12 cellular contexts compared by ENCODE assay signal in the genomic region with DNA sequence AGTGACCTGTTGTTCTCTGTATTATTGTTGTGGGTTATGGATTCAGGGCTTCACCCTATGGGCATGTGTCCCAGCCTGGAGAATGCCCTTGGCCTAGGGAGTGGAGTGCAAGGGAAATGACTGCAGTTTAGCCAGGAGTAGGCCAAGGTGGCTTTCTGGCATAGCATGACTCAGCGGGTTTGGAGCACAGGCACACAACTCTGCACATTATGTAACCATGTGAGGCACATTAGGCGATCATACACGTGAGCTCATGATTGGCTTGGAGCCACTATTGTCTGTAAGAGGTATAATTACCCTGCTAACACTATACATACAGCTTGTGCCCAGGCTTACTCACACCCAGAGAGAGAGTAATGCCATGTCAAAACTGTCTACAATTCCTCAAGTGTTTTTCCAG. TPM values are rescaled to one million over a fixed set of nuclear protein-coding genes. Genes with fewer than 3 reads are reported as not detected.
DNase-seq lines count a peak whose midpoint lies in the region; ATAC-seq, FAIRE-seq and TF ChIP-seq lines count a peak whose summit lies in the region.
"Had no signal": no experiment of that assay in that cellular context is flagged by ENCODE, and none has a peak within 500 bp of the region (broad histone marks: within the 10 kb centered on the region; RNA-seq: fewer than 3 reads in every experiment).

No MANE protein-coding gene starts in this region.

- TF ChIP-seq RAD21 in A549 (conservative IDR thresholded peaks at IDR 0.05 in 1 of 2, IDR thresholded peaks at IDR 0.05 in 1 of 2): no peak

- H3K4ac ChIP-seq in mesenchymal stem cell (ENCODE audit: low read depth in 1 of 2, low read length in 2 of 2): no peak overlapping the region

- 53% methylated on average over 3 of the region's 3 CpGs for WGBS in A549 (ENCODE audit: missing lambda C conversion rate)
- WGBS in mesenchymal stem cell: 75% methylated on average over 3 of the region's 3 CpGs
- WGBS in esophagus muscularis mucosa: 74% methylated on average over 3 of the region's 3 CpGs

- H3K23ac ChIP-seq in mesenchymal stem cell (ENCODE audit: low read length in 2 of 2): no peak overlapping the region

- DNase-seq in A549 (ENCODE audit: low read depth in 1 of 2, low spot score in 1 of 2): peak in 1 of 2 experiments; percentile 21
- DNase-seq in HT1080 (ENCODE audit: low read depth): peak; percentile 92
- DNase-seq in RWPE1 (ENCODE audit: low spot score): peak; percentile 27
- DNase-seq in kidney epithelial cell (ENCODE audit: low read depth): peak; percentile 28
- no peak for DNase-seq in mesenchymal stem cell
- DNase-seq in EL: no peak
- DNase-seq in esophagus muscularis mucosa (ENCODE audit: extremely low spot score): no peak
- DNase-seq: activated B cell treated with CpG ODN at 0.5 μM for 24 hours, naive B cell, NCI-H2081 treated with DMSO at 0.1 percent for 48 hours had no signal

- no peak overlapping the region for H2BK5ac ChIP-seq in mesenchymal stem cell (ENCODE audit: low read depth, low read length, poor library complexity, severe bottlenecking)

- CTCF ChIA-PET in A549 (lab: Yijun Ruan, JAX) (no interaction called here), RWPE1 (lab: Yijun Ruan, JAX) (no interaction called here)

- ATAC-seq in A549 (no peak), HG02885 (IDR thresholded peaks at IDR 0.05; ENCODE audit: poor library complexity, unreplicated experiment) (no peak)

- intact Hi-C loops in esophagus muscularis mucosa (cut with DNase I): no loop called here

- H3K9me3 ChIP-seq in A549 (no peaks in the 10 kb centered on the region), mesenchymal stem cell (ENCODE audit: control insufficient read depth, low read length) (no peaks in the 10 kb centered on the region), esophagus muscularis mucosa (no peaks in the 10 kb centered on the region)

- no peaks in the 10 kb centered on the region for H3K4me1 ChIP-seq in A549
- no peaks in the 10 kb centered on the region for H3K4me1 ChIP-seq in mesenchymal stem cell (ENCODE audit: control insufficient read depth, insufficient read depth, low read depth, low read length)
- H3K4me1 ChIP-seq in esophagus muscularis mucosa: no peaks in the 10 kb centered on the region

- no peak overlapping the region for H2AK5ac ChIP-seq in mesenchymal stem cell (ENCODE audit: low read length, severe bottlenecking)

- H2BK120ac ChIP-seq in mesenchymal stem cell (ENCODE audit: low read depth, low read length): no peak overlapping the region

- H2BK12ac ChIP-seq in mesenchymal stem cell (ENCODE audit: low read length in 2 of 2): no peak overlapping the region

- H3K27ac ChIP-seq in A549 (peak overlapping the region; percentile 28 to 47; a peak in 1 of 6 replicates), RWPE1 (0 out of 2 replicates have a peak overlapping the region, but pooled peaks have one; percentile 29), mesenchymal stem cell (ENCODE audit: low read length, poor library complexity, severe bottlenecking) (no peak overlapping the region), esophagus muscularis mucosa (replicated peaks in 1 of 4) (no peak overlapping the region)
- H3K27ac ChIP-seq: SK-N-MC had no signal

- no peak overlapping the region for H4K91ac ChIP-seq in mesenchymal stem cell (ENCODE audit: low read length)

- no peak overlapping the region for H3K18ac ChIP-seq in mesenchymal stem cell (ENCODE audit: low read depth in 1 of 2, low read length in 2 of 2)

- no peak overlapping the region for H3K4me3 ChIP-seq in A549
- H3K4me3 ChIP-seq in kidney epithelial cell (ENCODE audit: low read depth, low read length): no peak overlapping the region
- no peak overlapping the region for H3K4me3 ChIP-seq in mesenchymal stem cell (ENCODE audit: insufficient read depth in 1 of 2, low read depth in 1 of 2, low read length in 2 of 2)
- H3K4me3 ChIP-seq in esophagus muscularis mucosa: no peak overlapping the region
- H3K4me3 ChIP-seq: SK-N-MC had no signal

- no peak for FAIRE-seq in A549 (lab: Jason Lieb, UNC)

- POLR2A ChIA-PET in A549 (lab: Yijun Ruan, JAX) (no interaction called here), RWPE1 (lab: Yijun Ruan, JAX; ENCODE audit: low non-redundant PET) (no interaction called here)

- H3K9ac ChIP-seq in mesenchymal stem cell (ENCODE audit: low read length): no peak overlapping the region

- H3K27me3 ChIP-seq in kidney epithelial cell (ENCODE audit: control insufficient read depth, insufficient read depth, low read length): no peaks in the 10 kb centered on the region
- H3K27me3 ChIP-seq in mesenchymal stem cell (ENCODE audit: control insufficient read depth in 1 of 2, insufficient read depth in 1 of 2, low read length in 2 of 2): no peaks in the 10 kb centered on the region
- no peaks in the 10 kb centered on the region for H3K27me3 ChIP-seq in esophagus muscularis mucosa

- no peak overlapping the region for H4K8ac ChIP-seq in mesenchymal stem cell (ENCODE audit: low read length)

- H3K14ac ChIP-seq in mesenchymal stem cell (ENCODE audit: low read length in 2 of 2): no peak overlapping the region

- TF ChIP-seq POLR2A in A549 (IDR thresholded peaks at IDR 0.05; ENCODE audit: low read length) (no peak), esophagus muscularis mucosa (IDR thresholded peaks at IDR 0.05; ENCODE audit: low read depth) (no peak)

- H3K79me1 ChIP-seq in mesenchymal stem cell (replicated peaks; ENCODE audit: low read length, poor library complexity, severe bottlenecking): no peaks in the 10 kb centered on the region

- H2AFZ ChIP-seq in mesenchymal stem cell (ENCODE audit: low read depth, low read length): no peak overlapping the region

- H3K36me3 ChIP-seq in kidney epithelial cell (ENCODE audit: control insufficient read depth, insufficient read depth, low read length) (no peaks in the 10 kb centered on the region), mesenchymal stem cell (ENCODE audit: control insufficient read depth in 1 of 2, insufficient read depth in 2 of 2, low read depth in 1 of 2, low read length in 2 of 2) (no peaks in the 10 kb centered on the region), esophagus muscularis mucosa (no peaks in the 10 kb centered on the region)

- no peak for TF ChIP-seq EP300 in A549 (IDR thresholded peaks at IDR 0.05)
- no peak for TF ChIP-seq EP300 in esophagus muscularis mucosa (IDR thresholded peaks at IDR 0.05)

- H2BK15ac ChIP-seq in mesenchymal stem cell (ENCODE audit: low read depth, poor library complexity, severe bottlenecking): no peak overlapping the region

- TF ChIP-seq CTCF in A549 (IDR thresholded peaks at IDR 0.05) (no peak), RWPE1 (conservative IDR thresholded peaks at IDR 0.05; ENCODE audit: low read depth) (no peak), kidney epithelial cell (IDR thresholded peaks at IDR 0.05; ENCODE audit: insufficient read depth, low read length, poor library complexity, severe bottlenecking) (no peak), esophagus muscularis mucosa (IDR thresholded peaks at IDR 0.05) (no peak)

- H3K4me2 ChIP-seq in A549 (no peak overlapping the region), mesenchymal stem cell (ENCODE audit: low read length, poor library complexity, severe bottlenecking) (no peak overlapping the region)

TF ChIP-seq in A549, 52 proteins besides CTCF, POLR2A, EP300 and RAD21:
- TF ChIP-seq NFE2L2 (conservative IDR thresholded peaks at IDR 0.05; ENCODE audit: low read length) (peak; percentile 58), KDM1A (IDR thresholded peaks at IDR 0.05; ENCODE audit: low read depth) (no peak), MAFK (IDR thresholded peaks at IDR 0.05; ENCODE audit: partially characterized antibody) (peak; percentile 61)

RNA-seq across cellular contexts. Expression of a gene that starts 35.1 kb away (rescaled TPM):
- not detected in 2 replicates for polyA plus RNA-seq in A549 (2011; rRNA removed)
- not detected in 2 replicates for polyA plus RNA-seq in A549 (2012; cell fraction: cytosol; rRNA removed)
- not detected in 2 replicates for polyA plus RNA-seq in A549 (2012; cell fraction: nucleus; rRNA removed)
- not detected in 3 replicates for polyA plus RNA-seq in A549 (2017; fragmentation: RNase III; extraction: RNeasy Plus Mini Kit Qiagen cat#74134 plus additional on column Dnase treatment)
- polyA minus RNA-seq in A549 (2011; rRNA and poly(A)+ RNA removed): not detected in 2 replicates
- total RNA-seq in HT1080 (2014; rRNA removed; shearing (Covaris generic)): not detected in 2 replicates
- 0.03 TPM in 1 of 2 replicates, not detected in the other for polyA plus RNA-seq in HT1080 (2015; cell fraction: cytosol; rRNA removed)
- polyA plus RNA-seq in HT1080 (2015; cell fraction: nucleus; rRNA removed): not detected in 2 replicates
- not detected in 2 replicates for total RNA-seq in kidney epithelial cell
- polyA plus RNA-seq in mesenchymal stem cell (2013, experiment 1 of 2): not detected
- not detected for polyA plus RNA-seq in mesenchymal stem cell (2013, experiment 2 of 2)
- total RNA-seq in esophagus muscularis mucosa: under 1 TPM in 1 of 4 donors, not detected in 3; under 0.01 TPM
- total RNA-seq: activated B cell treated with CpG ODN at 0.5 μM for 24 hours had no signal

Comparison
In these comparisons a context has a peak if more than half of its experiments do, and no peak if none do; other contexts are left out.
1. DNase-seq: peak in HT1080 (single experiment), RWPE1 (single experiment) and kidney epithelial cell (single experiment); none in mesenchymal stem cell (single experiment), EL (single experiment) and esophagus muscularis mucosa (single experiment).
2. H3K27ac ChIP-seq: peak in A549 (2 of 2) and RWPE1 (single experiment); none in mesenchymal stem cell (single experiment) and esophagus muscularis mucosa (0 of 4).